33 cellular contexts compared by ENCODE assay signal in the genomic region with DNA sequence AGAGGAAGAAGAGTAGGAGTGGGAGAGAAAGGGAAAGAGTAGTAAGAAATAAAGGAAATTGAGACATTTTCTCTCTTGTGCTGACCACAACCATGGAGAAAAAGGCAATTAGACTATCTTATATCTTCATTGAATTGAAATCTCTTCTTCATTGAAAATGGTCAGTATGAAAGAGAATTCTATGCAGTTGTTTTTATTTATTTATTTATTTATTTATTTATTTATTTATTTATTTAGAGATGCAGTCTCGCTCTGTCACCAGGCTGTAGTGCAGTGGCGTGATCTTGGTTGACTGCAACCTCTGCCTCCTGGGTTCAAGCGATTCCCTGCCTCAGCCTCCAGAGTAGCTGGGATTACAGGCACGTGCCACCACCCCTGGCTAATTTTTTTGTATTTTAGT.
"Had no signal": no experiment of that assay in that cellular context is flagged by ENCODE, and none has a peak within 500 bp of the region (broad histone marks: within the 10 kb centered on the region; RNA-seq: fewer than 3 reads in every experiment).

No MANE protein-coding gene starts in this region.

- H3K36me3 Mint-ChIP-seq: activated naive CD4-positive, alpha-beta T cell treated with anti-CD3 and anti-CD28 coated beads, Interleukin-2, amount 50 U/mL, for 24 hours; brain; stimulated activated memory B cell treated with anti-CD40 and anti-IgM and Interleukin-4, amounts not matched to agents 10 μg/mL and 1 μg/mL and 100 μg/mL, for 72 hours had no signal

- H3K27me3 ChIP-seq: ascending aorta, cardiac muscle cell, esophagus muscularis mucosa, foreskin keratinocyte, heart right ventricle, ovary, suprapubic skin, transverse colon had no signal

- H3K4me3 Mint-ChIP-seq: activated naive CD4-positive, alpha-beta T cell treated with anti-CD3 and anti-CD28 coated beads, Interleukin-2, amount 50 U/mL, for 24 hours; activated T-cell treated with anti-CD3 and anti-CD28 coated beads, Interleukin-2, amount 50 U/mL, for 24 hours; brain; dendritic cell treated with granulocyte-macrophage colony-stimulating factor and Interleukin-4, amounts not matched to agents 40 ng/mL and 50 ng/mL, for 4 days; stimulated activated memory B cell treated with anti-CD40 and anti-IgM and Interleukin-4, amounts not matched to agents 10 μg/mL and 1 μg/mL and 100 μg/mL, for 72 hours; stimulated activated naive CD8-positive, alpha-beta T cell treated with anti-CD3 and anti-CD28 coated beads, Interleukin-15, amount 100 ng/mL, for 72 hours; T-helper 17 cell had no signal

- H3K27ac Mint-ChIP-seq: activated naive CD4-positive, alpha-beta T cell treated with anti-CD3 and anti-CD28 coated beads, Interleukin-2, amount 50 U/mL, for 24 hours; activated T-cell treated with anti-CD3 and anti-CD28 coated beads, Interleukin-2, amount 50 U/mL, for 24 hours; activated T-helper 2 cell treated with anti-CD3 and anti-CD28 coated beads, Interferon-gamma antibody, Interleukin-2, Interleukin-4, amounts not matched to agents 10 μg/mL and 5 μg/mL and 100 μg/mL, durations not matched to agents 14 hours and 24 hours and 36 hours; dendritic cell treated with granulocyte-macrophage colony-stimulating factor and Interleukin-4, amounts not matched to agents 40 ng/mL and 50 ng/mL, for 4 days; stimulated activated memory B cell treated with anti-CD40 and anti-IgM and Interleukin-4, amounts not matched to agents 10 μg/mL and 1 μg/mL and 100 μg/mL, for 72 hours; T-helper 17 cell had no signal

- H3K9me3 ChIP-seq: ascending aorta, esophagus muscularis mucosa, heart right ventricle, left ventricle myocardium inferior, ovary, prostate gland, suprapubic skin, transverse colon had no signal

- ATAC-seq: activated CD4-positive, CD25-positive, alpha-beta regulatory T cell treated with anti-CD3 and anti-CD28 coated beads, Interleukin-2, amount 50 U/mL, for 24 hours; foreskin keratinocyte; heart right ventricle; sciatic nerve; stimulated activated memory B cell treated with anti-CD40 and anti-IgM and Interleukin-4, amounts not matched to agents 10 μg/mL and 1 μg/mL and 100 μg/mL, for 72 hours; stimulated activated naive CD8-positive, alpha-beta T cell treated with anti-CD3 and anti-CD28 coated beads, Interleukin-15, amount 100 ng/mL, for 72 hours; T-helper 17 cell had no signal

- DNase-seq: activated CD4-positive, alpha-beta T cell treated with anti-CD3 and anti-CD28 coated beads for 48 hours; activated CD4-positive, alpha-beta T cell treated with anti-CD3 and anti-CD28 coated beads, Interleukin-2, amount 50 U/mL, for 48 hours; activated CD8-positive, alpha-beta memory T cell treated with anti-CD3 and anti-CD28 coated beads, Interleukin-2, amount 50 U/mL, for 48 hours; activated T-cell treated with anti-CD3 and anti-CD28 coated beads, Interleukin-2, amount 50 U/mL, for 24 hours; effector CD4-positive, alpha-beta T cell; foreskin keratinocyte; heart right ventricle; kidney glomerular epithelial cell; left ventricle myocardium inferior; mesendoderm; ovary; retina; stimulated activated CD4-positive, alpha-beta T cell treated with anti-CD3 and anti-CD28 coated beads, Interleukin-4, amount 100 ng/mL, for 24 hours; stimulated activated CD8-positive, alpha-beta memory T cell treated with anti-CD3 and anti-CD28 coated beads, Interleukin-4, amount 100 ng/mL, for 48 hours; stimulated activated naive CD8-positive, alpha-beta T cell treated with anti-CD3 and anti-CD28 coated beads, Interleukin-15, amount 100 ng/mL, for 72 hours; T-helper 17 cell; T1000; transverse colon; WERI-Rb-1 had no signal

- H3K4me3 ChIP-seq: ascending aorta, cardiac muscle cell, esophagus muscularis mucosa, heart right ventricle, left ventricle myocardium inferior, lung, ovary, prostate gland, skin epidermis, suprapubic skin, transverse colon had no signal

- H3K36me3 ChIP-seq: ascending aorta, cardiac muscle cell, esophagus muscularis mucosa, heart right ventricle, left ventricle myocardium inferior, ovary, prostate gland, suprapubic skin, transverse colon, WERI-Rb-1 had no signal

- H3K27ac ChIP-seq: ascending aorta, cardiac muscle cell, esophagus muscularis mucosa, foreskin keratinocyte, heart right ventricle, left ventricle myocardium inferior, ovary, prostate gland, skin epidermis, suprapubic skin, transverse colon, WERI-Rb-1 had no signal

- H3K4me1 ChIP-seq: ascending aorta, foreskin keratinocyte, left ventricle myocardium inferior, prostate gland, suprapubic skin, transverse colon had no signal

- H3K9me3 Mint-ChIP-seq: activated naive CD4-positive, alpha-beta T cell treated with anti-CD3 and anti-CD28 coated beads, Interleukin-2, amount 50 U/mL, for 24 hours; activated T-cell treated with anti-CD3 and anti-CD28 coated beads, Interleukin-2, amount 50 U/mL, for 24 hours; brain; dendritic cell treated with granulocyte-macrophage colony-stimulating factor and Interleukin-4, amounts not matched to agents 40 ng/mL and 50 ng/mL, for 4 days; stimulated activated naive CD8-positive, alpha-beta T cell treated with anti-CD3 and anti-CD28 coated beads, Interleukin-15, amount 100 ng/mL, for 72 hours had no signal

- H3K27me3 Mint-ChIP-seq: activated naive CD4-positive, alpha-beta T cell treated with anti-CD3 and anti-CD28 coated beads, Interleukin-2, amount 50 U/mL, for 24 hours; activated T-cell treated with anti-CD3 and anti-CD28 coated beads, Interleukin-2, amount 50 U/mL, for 24 hours; brain; dendritic cell treated with granulocyte-macrophage colony-stimulating factor and Interleukin-4, amounts not matched to agents 40 ng/mL and 50 ng/mL, for 4 days; stimulated activated memory B cell treated with anti-CD40 and anti-IgM and Interleukin-4, amounts not matched to agents 10 μg/mL and 1 μg/mL and 100 μg/mL, for 72 hours; T-helper 17 cell had no signal
